ENCODE assay signal across 8 cellular contexts in the genomic region with DNA sequence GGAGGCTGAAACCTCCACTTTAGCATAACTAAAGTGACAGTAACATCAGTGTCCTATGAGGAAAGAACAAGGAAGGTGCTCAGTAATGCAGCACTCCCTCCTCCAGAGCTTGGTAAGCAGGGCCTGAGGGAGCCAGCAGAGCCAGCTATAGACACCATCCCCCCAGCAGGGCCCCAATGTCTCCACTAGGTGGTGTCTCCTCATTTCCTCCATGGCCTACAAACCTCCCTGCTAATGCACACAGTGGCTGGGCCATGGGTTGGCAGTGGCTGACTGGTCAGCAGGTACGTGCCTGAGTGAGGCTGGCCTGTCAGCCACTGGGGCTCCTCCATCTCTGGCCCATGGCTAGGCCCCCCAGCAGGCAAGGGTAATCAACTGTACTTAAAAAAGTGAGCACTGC. TPM values are rescaled to one million over a fixed set of nuclear protein-coding genes. Genes with fewer than 3 reads are reported as not detected.
DNase-seq lines count a peak whose midpoint lies in the region; ATAC-seq, FAIRE-seq and TF ChIP-seq lines count a peak whose summit lies in the region.

No MANE protein-coding gene starts in this region.

- no peaks in the 10 kb centered on the region for H3K4me1 ChIP-seq in astrocyte (ENCODE audit: insufficient read depth, low read length)
- H3K4me1 ChIP-seq in keratinocyte (ENCODE audit: control insufficient read depth, extremely low read depth, insufficient read depth, low read length) = no peaks in the 10 kb centered on the region

- H2AFZ ChIP-seq in astrocyte (ENCODE audit: low read depth, low read length) (no peak overlapping the region), keratinocyte (ENCODE audit: control insufficient read depth, low read length) (no peak overlapping the region)

- DNase-seq in D721Med (ENCODE audit: insufficient read length, low spot score) = peak; percentile 51
- DNase-seq in SK-N-DZ (ENCODE audit: low spot score) = peak; percentile 56
- no peak for DNase-seq in astrocyte (ENCODE audit: low read depth)
- DNase-seq in keratinocyte (ENCODE audit: low read depth, low spot score) = no peak
- DNase-seq in NK-92 (lab: John Stamatoyannopoulos, UW; ENCODE audit: unreplicated experiment) = no peak

- H3K9ac ChIP-seq in astrocyte (ENCODE audit: low read length) = no peak overlapping the region
- no peak overlapping the region for H3K9ac ChIP-seq in keratinocyte (ENCODE audit: control insufficient read depth, extremely low read depth, insufficient read depth, low read length)

- H3K36me3 Mint-ChIP-seq in astrocyte (ENCODE audit: low read depth, unreplicated experiment) = peaks cover 22% of the 10 kb centered on the region
- H3K36me3 Mint-ChIP-seq in stimulated activated memory B cell treated with anti-CD40 and anti-IgM and Interleukin-4, amounts not matched to agents 10 μg/mL and 1 μg/mL and 100 μg/mL, for 72 hours = peaks cover 52% of the 10 kb centered on the region

- peaks cover 64% of the 10 kb centered on the region for H3K79me2 ChIP-seq in astrocyte (ENCODE audit: insufficient read depth, low read length)
- peaks cover 45% of the 10 kb centered on the region for H3K79me2 ChIP-seq in keratinocyte (ENCODE audit: control insufficient read depth, insufficient read depth, low read length)

- H3K36me3 ChIP-seq in astrocyte (ENCODE audit: insufficient read depth, low read length) = peaks cover 40% of the 10 kb centered on the region
- peaks cover 37 to 53% of the 10 kb centered on the region in 2 experiments for H3K36me3 ChIP-seq in keratinocyte (ENCODE audit: control insufficient read depth in 2 of 2, extremely low read depth in 1 of 2, insufficient read depth in 2 of 2, low read length in 2 of 2)

- dilution Hi-C loops in keratinocyte (cut with MboI; ENCODE audit: extremely low pct_ligation_motif_present, low sequenced_read_pairs) = no loop called here

- no peaks in the 10 kb centered on the region for H3K9me3 Mint-ChIP-seq in astrocyte (ENCODE audit: unreplicated experiment)
- peaks cover 3% of the 10 kb centered on the region for H3K9me3 Mint-ChIP-seq in stimulated activated memory B cell treated with anti-CD40 and anti-IgM and Interleukin-4, amounts not matched to agents 10 μg/mL and 1 μg/mL and 100 μg/mL, for 72 hours

- H3K4me2 ChIP-seq in astrocyte (ENCODE audit: low read length) = no peak overlapping the region
- no peak overlapping the region for H3K4me2 ChIP-seq in keratinocyte (ENCODE audit: control insufficient read depth, extremely low read depth, insufficient read depth, low read depth, low read length)

- H3K4me3 ChIP-seq in astrocyte (ENCODE audit: insufficient read depth, low read depth, low read length) (no peak overlapping the region), keratinocyte (ENCODE audit: control insufficient read depth in 2 of 3, extremely low read depth in 1 of 3, insufficient read depth in 2 of 3, low read depth in 1 of 3, low read length in 3 of 3) (no peak overlapping the region)

- H3K9me1 ChIP-seq in keratinocyte (ENCODE audit: control insufficient read depth, extremely low read depth, insufficient read depth, low read length) = no peaks in the 10 kb centered on the region

- H3K9me3 ChIP-seq in astrocyte (ENCODE audit: insufficient read depth, low read depth, low read length) (no peaks in the 10 kb centered on the region), keratinocyte (ENCODE audit: control insufficient read depth, low read depth, low read length) (no peaks in the 10 kb centered on the region)

- no peaks in the 10 kb centered on the region for H3K27me3 Mint-ChIP-seq in astrocyte (ENCODE audit: low read depth, unreplicated experiment)
- no peaks in the 10 kb centered on the region for H3K27me3 Mint-ChIP-seq in stimulated activated memory B cell treated with anti-CD40 and anti-IgM and Interleukin-4, amounts not matched to agents 10 μg/mL and 1 μg/mL and 100 μg/mL, for 72 hours

- FAIRE-seq in D721Med (lab: Jason Lieb, UNC) (no peak), astrocyte (lab: Jason Lieb, UNC) (no peak), keratinocyte (lab: Jason Lieb, UNC) (no peak)

- peak; percentile 52 for TF ChIP-seq CTCF in D721Med (IDR thresholded peaks at IDR 0.05; ENCODE audit: insufficient read depth, missing control alignments)
- TF ChIP-seq CTCF in astrocyte (IDR thresholded peaks at IDR 0.05; ENCODE audit: insufficient read depth, low read depth, low read length) = peak; percentile 62
- peak; percentile 82 to 86 (median 86) for TF ChIP-seq CTCF in keratinocyte (optimal IDR thresholded peaks at IDR 0.05 in 1 of 3, IDR thresholded peaks at IDR 0.05 in 1 of 3, conservative IDR thresholded peaks at IDR 0.05 in 1 of 3; ENCODE audit: extremely low read depth in 1 of 3, insufficient read depth in 2 of 3, low read length in 3 of 3)

- H3K4me1 Mint-ChIP-seq in astrocyte (ENCODE audit: low read depth, unreplicated experiment) = peaks cover 13% of the 10 kb centered on the region
- H3K4me1 Mint-ChIP-seq in stimulated activated memory B cell treated with anti-CD40 and anti-IgM and Interleukin-4, amounts not matched to agents 10 μg/mL and 1 μg/mL and 100 μg/mL, for 72 hours = peaks cover 61% of the 10 kb centered on the region

- ATAC-seq in GM19324 (IDR thresholded peaks at IDR 0.05; ENCODE audit: low FRiP score, unreplicated experiment) (peak; percentile 59), HG03342 (IDR thresholded peaks at IDR 0.05; ENCODE audit: unreplicated experiment) (peak; percentile 54)
- ATAC-seq in stimulated activated memory B cell treated with anti-CD40 and anti-IgM and Interleukin-4, amounts not matched to agents 10 μg/mL and 1 μg/mL and 100 μg/mL, for 72 hours = no peak

- H3K4me3 Mint-ChIP-seq in astrocyte (ENCODE audit: unreplicated experiment) = no peak overlapping the region
- peak overlapping the region; percentile 20 for H3K4me3 Mint-ChIP-seq in stimulated activated memory B cell treated with anti-CD40 and anti-IgM and Interleukin-4, amounts not matched to agents 10 μg/mL and 1 μg/mL and 100 μg/mL, for 72 hours

- peaks cover 55% of the 10 kb centered on the region for H4K20me1 ChIP-seq in astrocyte (ENCODE audit: insufficient read depth, low read length)
- H4K20me1 ChIP-seq in keratinocyte (ENCODE audit: control insufficient read depth, extremely low read depth, insufficient read depth, low read length) = peaks cover 6% of the 10 kb centered on the region

- no peak overlapping the region for H3K27ac Mint-ChIP-seq in astrocyte (ENCODE audit: unreplicated experiment)
- peak overlapping the region; percentile 76 for H3K27ac Mint-ChIP-seq in stimulated activated memory B cell treated with anti-CD40 and anti-IgM and Interleukin-4, amounts not matched to agents 10 μg/mL and 1 μg/mL and 100 μg/mL, for 72 hours

- no peak overlapping the region for H3K27ac ChIP-seq in astrocyte (ENCODE audit: low read depth, low read length)
- no peak overlapping the region for H3K27ac ChIP-seq in keratinocyte (ENCODE audit: control insufficient read depth, insufficient read depth, low read length)

- no peaks in the 10 kb centered on the region for H3K27me3 ChIP-seq in astrocyte (ENCODE audit: insufficient read depth, low read length)
- no peaks in the 10 kb centered on the region for H3K27me3 ChIP-seq in keratinocyte (ENCODE audit: control insufficient read depth, extremely low read depth, insufficient read depth, low read length)

RNA-seq across cellular contexts. Expression of gene MRPS25, which starts 13.6 kb away (rescaled TPM):
- 68.5 and 74.3 TPM in 2 replicates for polyA plus RNA-seq in SK-N-DZ (2014; cell fraction: cytosol; rRNA removed)
- 130 and 216 TPM in 2 replicates for polyA plus RNA-seq in SK-N-DZ (2014; cell fraction: nucleus; rRNA removed)
- 32.9 and 38.9 TPM in 2 replicates for total RNA-seq in astrocyte
- polyA plus RNA-seq in keratinocyte = 32.1 to 54.5 TPM (median 43.2 TPM) in 3 replicates
- 11.1 TPM for polyA plus RNA-seq in keratinocyte (2011; ENCODE audit: low read depth)
- polyA plus RNA-seq in keratinocyte (2011; cell fraction: cytosol; rRNA removed) = 19.3 and 23.4 TPM in 2 replicates
- 110 and 114 TPM in 2 replicates for polyA plus RNA-seq in keratinocyte (2011; cell fraction: nucleus; rRNA removed)
- polyA plus RNA-seq in keratinocyte (2012; ENCODE audit: low replicate concordance) = 31.6 and 51.8 TPM in 2 replicates
- polyA minus RNA-seq in keratinocyte = 4.2 to 19.8 TPM (median 7.6 TPM) in 3 replicates
- polyA minus RNA-seq in keratinocyte (2011; cell fraction: cytosol; rRNA and poly(A)+ RNA removed) = 21.1 TPM
- polyA minus RNA-seq in keratinocyte (2011; cell fraction: nucleus; rRNA and poly(A)+ RNA removed) = 9.8 and 17.8 TPM in 2 replicates

RNA-seq across cellular contexts. Expression of gene RBSN, which starts 47.4 kb away (rescaled TPM):
- polyA plus RNA-seq in SK-N-DZ (2014; cell fraction: cytosol; rRNA removed) = 14.9 and 17.9 TPM in 2 replicates
- polyA plus RNA-seq in SK-N-DZ (2014; cell fraction: nucleus; rRNA removed) = 8.8 and 13.7 TPM in 2 replicates
- 19.6 and 20.3 TPM in 2 replicates for total RNA-seq in astrocyte
- 7.0 to 8.4 TPM (median 7.8 TPM) in 3 replicates for polyA plus RNA-seq in keratinocyte
- 8.6 TPM for polyA plus RNA-seq in keratinocyte (2011; ENCODE audit: low read depth)
- 7.1 and 8.5 TPM in 2 replicates for polyA plus RNA-seq in keratinocyte (2011; cell fraction: cytosol; rRNA removed)
- 12.2 and 13.2 TPM in 2 replicates for polyA plus RNA-seq in keratinocyte (2011; cell fraction: nucleus; rRNA removed)
- polyA plus RNA-seq in keratinocyte (2012; ENCODE audit: low replicate concordance) = 9.1 and 11.4 TPM in 2 replicates
- 14.6 to 19.6 TPM (median 17.9 TPM) in 3 replicates for polyA minus RNA-seq in keratinocyte
- polyA minus RNA-seq in keratinocyte (2011; cell fraction: cytosol; rRNA and poly(A)+ RNA removed) = 19.6 TPM
- polyA minus RNA-seq in keratinocyte (2011; cell fraction: nucleus; rRNA and poly(A)+ RNA removed) = 10.2 and 16.4 TPM in 2 replicates

Comparison
In these comparisons a context has a peak if more than half of its experiments do, and no peak if none do; other contexts are left out.
1. DNase-seq: peak in D721Med (single experiment) and SK-N-DZ (single experiment); none in astrocyte (single experiment), keratinocyte (single experiment) and NK-92 (single experiment).
2. Peak in every context shown above with its lines, with median percentiles within 50 percentile points of each other: CTCF ChIP-seq.